ENCODE assay signal across 5 cellular contexts in the genomic region with DNA sequence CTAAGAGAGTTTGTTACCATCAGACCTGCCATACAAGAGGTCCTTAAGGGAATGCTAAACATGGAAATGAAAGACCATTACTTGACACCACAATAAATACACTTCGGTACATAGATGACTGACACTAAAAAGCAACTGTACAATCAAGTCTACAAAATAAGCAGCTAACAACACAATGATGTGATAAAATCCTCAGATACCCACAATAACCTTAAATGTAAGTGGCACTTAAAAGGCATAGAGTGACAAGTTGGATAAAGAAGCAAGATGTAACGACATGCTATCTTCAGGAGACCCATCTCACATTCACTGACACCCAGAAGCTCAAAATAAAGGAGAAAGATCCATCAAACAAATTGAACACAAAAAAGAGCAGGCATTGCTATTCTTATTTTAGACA.
"Had no signal": no experiment of that assay in that cellular context is flagged by ENCODE, and none has a peak within 500 bp of the region (broad histone marks: within the 10 kb centered on the region; RNA-seq: fewer than 3 reads in every experiment).

No MANE protein-coding gene starts in this region.

- DNase-seq: IMR-90, KBM-7, KG1 had no signal

- H3K4me3 ChIP-seq: K562 had no signal

- H3K27ac ChIP-seq: HL-60 had no signal
